1 cellular context compared by ENCODE assay signal in the genomic region with DNA sequence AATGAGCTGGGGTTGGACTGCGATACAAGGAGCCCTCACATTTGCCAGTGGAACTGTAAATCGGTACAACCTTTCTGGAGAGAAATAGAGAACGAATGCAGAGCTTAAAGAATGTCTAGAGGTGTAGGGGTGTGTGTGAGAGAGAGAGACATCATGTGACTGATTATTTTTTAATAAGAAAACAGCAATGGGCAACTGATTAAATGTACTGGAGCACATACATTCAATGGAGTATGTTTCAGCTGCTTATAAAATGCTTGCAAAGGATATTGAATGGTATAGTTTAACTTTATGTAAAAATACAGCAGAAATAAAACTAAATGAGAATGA.
TF ChIP-seq lines count a peak whose summit lies in the region.

No MANE protein-coding gene starts in this region.

TF ChIP-seq in HepG2, 621 proteins besides CTCF, POLR2A, EP300 and RAD21 (continued from another document):
- TF ChIP-seq, protein P1, sequence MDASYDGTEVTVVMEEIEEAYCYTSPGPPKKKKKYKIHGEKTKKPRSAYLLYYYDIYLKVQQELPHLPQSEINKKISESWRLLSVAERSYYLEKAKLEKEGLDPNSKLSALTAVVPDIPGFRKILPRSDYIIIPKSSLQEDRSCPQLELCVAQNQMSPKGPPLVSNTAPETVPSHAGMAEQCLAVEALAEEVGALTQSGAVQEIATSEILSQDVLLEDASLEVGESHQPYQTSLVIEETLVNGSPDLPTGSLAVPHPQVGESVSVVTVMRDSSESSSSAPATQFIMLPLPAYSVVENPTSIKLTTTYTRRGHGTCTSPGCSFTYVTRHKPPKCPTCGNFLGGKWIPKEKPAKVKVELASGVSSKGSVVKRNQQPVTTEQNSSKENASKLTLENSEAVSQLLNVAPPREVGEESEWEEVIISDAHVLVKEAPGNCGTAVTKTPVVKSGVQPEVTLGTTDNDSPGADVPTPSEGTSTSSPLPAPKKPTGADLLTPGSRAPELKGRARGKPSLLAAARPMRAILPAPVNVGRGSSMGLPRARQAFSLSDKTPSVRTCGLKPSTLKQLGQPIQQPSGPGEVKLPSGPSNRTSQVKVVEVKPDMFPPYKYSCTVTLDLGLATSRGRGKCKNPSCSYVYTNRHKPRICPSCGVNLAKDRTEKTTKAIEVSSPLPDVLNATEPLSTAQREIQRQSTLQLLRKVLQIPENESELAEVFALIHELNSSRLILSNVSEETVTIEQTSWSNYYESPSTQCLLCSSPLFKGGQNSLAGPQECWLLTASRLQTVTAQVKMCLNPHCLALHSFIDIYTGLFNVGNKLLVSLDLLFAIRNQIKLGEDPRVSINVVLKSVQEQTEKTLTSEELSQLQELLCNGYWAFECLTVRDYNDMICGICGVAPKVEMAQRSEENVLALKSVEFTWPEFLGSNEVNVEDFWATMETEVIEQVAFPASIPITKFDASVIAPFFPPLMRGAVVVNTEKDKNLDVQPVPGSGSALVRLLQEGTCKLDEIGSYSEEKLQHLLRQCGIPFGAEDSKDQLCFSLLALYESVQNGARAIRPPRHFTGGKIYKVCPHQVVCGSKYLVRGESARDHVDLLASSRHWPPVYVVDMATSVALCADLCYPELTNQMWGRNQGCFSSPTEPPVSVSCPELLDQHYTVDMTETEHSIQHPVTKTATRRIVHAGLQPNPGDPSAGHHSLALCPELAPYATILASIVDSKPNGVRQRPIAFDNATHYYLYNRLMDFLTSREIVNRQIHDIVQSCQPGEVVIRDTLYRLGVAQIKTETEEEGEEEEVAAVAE (CRISPR knock-in tag; IDR thresholded peaks at IDR 0.05; ENCODE audit: borderline replicate concordance), result no peak
- TF ChIP-seq ZFP90 (CRISPR knock-in tag; IDR thresholded peaks at IDR 0.05; ENCODE audit: borderline replicate concordance), result 0 out of 2 replicates have a peak, but pooled peaks have one; percentile 4
- TF ChIP-seq ZFY (CRISPR knock-in tag; IDR thresholded peaks at IDR 0.05), result 0 out of 2 replicates have a peak, but pooled peaks have one; percentile 4
- no peak for TF ChIP-seq ZNF451 (CRISPR knock-in tag; IDR thresholded peaks at IDR 0.05)
- TF ChIP-seq, protein P2, sequence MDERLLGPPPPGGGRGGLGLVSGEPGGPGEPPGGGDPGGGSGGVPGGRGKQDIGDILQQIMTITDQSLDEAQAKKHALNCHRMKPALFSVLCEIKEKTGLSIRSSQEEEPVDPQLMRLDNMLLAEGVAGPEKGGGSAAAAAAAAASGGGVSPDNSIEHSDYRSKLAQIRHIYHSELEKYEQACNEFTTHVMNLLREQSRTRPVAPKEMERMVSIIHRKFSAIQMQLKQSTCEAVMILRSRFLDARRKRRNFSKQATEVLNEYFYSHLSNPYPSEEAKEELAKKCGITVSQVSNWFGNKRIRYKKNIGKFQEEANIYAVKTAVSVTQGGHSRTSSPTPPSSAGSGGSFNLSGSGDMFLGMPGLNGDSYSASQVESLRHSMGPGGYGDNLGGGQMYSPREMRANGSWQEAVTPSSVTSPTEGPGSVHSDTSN (CRISPR knock-in tag; IDR thresholded peaks at IDR 0.05), result no peak
- no peak for TF ChIP-seq BRD4 (CRISPR knock-in tag; IDR thresholded peaks at IDR 0.05)
- TF ChIP-seq REL (CRISPR knock-in tag; conservative IDR thresholded peaks at IDR 0.05), result no peak
- TF ChIP-seq ZNF776 (CRISPR knock-in tag; IDR thresholded peaks at IDR 0.05), result no peak
- TF ChIP-seq, protein P3, sequence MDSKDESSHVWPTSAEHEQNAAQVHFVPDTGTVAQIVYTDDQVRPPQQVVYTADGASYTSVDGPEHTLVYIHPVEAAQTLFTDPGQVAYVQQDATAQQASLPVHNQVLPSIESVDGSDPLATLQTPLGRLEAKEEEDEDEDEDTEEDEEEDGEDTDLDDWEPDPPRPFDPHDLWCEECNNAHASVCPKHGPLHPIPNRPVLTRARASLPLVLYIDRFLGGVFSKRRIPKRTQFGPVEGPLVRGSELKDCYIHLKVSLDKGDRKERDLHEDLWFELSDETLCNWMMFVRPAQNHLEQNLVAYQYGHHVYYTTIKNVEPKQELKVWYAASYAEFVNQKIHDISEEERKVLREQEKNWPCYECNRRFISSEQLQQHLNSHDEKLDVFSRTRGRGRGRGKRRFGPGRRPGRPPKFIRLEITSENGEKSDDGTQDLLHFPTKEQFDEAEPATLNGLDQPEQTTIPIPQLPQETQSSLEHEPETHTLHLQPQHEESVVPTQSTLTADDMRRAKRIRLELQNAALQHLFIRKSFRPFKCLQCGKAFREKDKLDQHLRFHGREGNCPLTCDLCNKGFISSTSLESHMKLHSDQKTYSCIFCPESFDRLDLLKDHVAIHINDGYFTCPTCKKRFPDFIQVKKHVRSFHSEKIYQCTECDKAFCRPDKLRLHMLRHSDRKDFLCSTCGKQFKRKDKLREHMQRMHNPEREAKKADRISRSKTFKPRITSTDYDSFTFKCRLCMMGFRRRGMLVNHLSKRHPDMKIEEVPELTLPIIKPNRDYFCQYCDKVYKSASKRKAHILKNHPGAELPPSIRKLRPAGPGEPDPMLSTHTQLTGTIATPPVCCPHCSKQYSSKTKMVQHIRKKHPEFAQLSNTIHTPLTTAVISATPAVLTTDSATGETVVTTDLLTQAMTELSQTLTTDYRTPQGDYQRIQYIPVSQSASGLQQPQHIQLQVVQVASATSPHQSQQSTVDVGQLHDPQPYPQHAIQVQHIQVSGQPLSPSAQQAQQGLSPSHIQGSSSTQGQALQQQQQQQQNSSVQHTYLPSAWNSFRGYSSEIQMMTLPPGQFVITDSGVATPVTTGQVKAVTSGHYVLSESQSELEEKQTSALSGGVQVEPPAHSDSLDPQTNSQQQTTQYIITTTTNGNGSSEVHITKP (CRISPR knock-in tag; IDR thresholded peaks at IDR 0.05; ENCODE audit: low read depth), result no peak
- TF ChIP-seq, protein P4, sequence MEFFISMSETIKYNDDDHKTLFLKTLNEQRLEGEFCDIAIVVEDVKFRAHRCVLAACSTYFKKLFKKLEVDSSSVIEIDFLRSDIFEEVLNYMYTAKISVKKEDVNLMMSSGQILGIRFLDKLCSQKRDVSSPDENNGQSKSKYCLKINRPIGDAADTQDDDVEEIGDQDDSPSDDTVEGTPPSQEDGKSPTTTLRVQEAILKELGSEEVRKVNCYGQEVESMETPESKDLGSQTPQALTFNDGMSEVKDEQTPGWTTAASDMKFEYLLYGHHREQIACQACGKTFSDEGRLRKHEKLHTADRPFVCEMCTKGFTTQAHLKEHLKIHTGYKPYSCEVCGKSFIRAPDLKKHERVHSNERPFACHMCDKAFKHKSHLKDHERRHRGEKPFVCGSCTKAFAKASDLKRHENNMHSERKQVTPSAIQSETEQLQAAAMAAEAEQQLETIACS (CRISPR knock-in tag; IDR thresholded peaks at IDR 0.05), result peak; percentile 1; the same call in 1 of the 2 replicates
